Comparison of ENCODE assay signal across 8 cellular contexts in the genomic region with DNA sequence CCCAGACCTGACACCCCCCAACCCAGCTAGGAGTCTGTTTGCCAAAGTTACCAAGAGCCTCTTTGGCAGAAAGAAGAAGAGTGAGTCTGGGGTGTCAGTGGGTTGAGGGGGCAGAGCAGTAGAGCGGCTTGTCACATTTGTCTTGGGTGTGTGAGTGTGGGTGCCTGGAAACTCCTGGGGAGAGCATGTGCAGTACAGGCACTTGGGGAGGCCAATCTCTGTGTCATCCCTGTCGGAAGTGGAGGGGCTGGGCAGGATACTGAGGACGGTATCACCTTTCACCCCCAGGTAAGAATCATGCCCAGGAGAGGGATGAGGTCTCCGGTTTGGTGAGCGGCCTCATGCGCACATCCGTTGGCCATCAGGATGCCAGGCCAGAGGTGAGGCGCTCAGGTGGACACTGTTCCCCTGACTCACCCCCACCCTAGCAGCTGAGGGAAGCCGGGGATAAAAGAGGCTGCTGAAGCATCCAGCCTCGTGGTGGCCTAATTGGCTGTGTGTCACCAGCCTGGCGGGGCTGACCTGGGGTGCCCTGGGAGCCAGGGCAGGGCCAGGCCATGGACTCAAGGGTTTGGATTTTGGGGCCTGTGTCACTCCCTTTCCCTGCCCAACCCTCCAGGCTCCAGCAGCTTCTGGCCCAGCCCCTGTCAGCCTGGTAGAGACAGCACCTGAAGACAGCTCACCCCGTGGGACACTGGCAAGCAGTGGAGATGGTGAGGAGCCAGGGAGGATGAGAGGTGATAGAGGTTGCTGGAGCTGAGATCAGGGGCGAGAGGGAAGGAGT. TPM values are rescaled to one million over a fixed set of nuclear protein-coding genes. Genes with fewer than 3 reads are reported as not detected.
DNase-seq lines count a peak whose midpoint lies in the region; TF ChIP-seq lines count a peak whose summit lies in the region.
"Had no signal": no experiment of that assay in that cellular context is flagged by ENCODE, and none has a peak within 500 bp of the region (broad histone marks: within the 10 kb centered on the region; RNA-seq: fewer than 3 reads in every experiment).

No MANE protein-coding gene starts in this region.

- no peaks in the 10 kb centered on the region for H3K27me3 Mint-ChIP-seq in activated CD4-positive, alpha-beta memory T cell treated with anti-CD3 and anti-CD28 coated beads, Interleukin-2, amount 10 ng/mL, durations not matched to agents 7 days and 5 days

- POLR2A ChIA-PET in activated CD4-positive, alpha-beta memory T cell treated with anti-CD3 and anti-CD28 coated beads, Interleukin-2, amount 10 ng/mL, durations not matched to agents 7 days and 5 days (lab: Charles Lee) = interaction anchor here (0.6 to 16.4 kb wide), 5 partner anchors 8 to 73 kb away, joined by 3 to 960 read pairs (median 63); a partner anchor contains a TSS

- no peak for DNase-seq in AG09309 (ENCODE audit: low read depth)
- DNase-seq in activated CD4-positive, alpha-beta memory T cell treated with anti-CD3 and anti-CD28 coated beads, Interleukin-2, amount 10 ng/mL, durations not matched to agents 7 days and 5 days = no peak
- DNase-seq in kidney glomerular epithelial cell (lab: John Stamatoyannopoulos, UW) = peak; percentile 4
- DNase-seq in NCI-H187 treated with DMSO at 0.1 percent for 48 hours (lab: John Stamatoyannopoulos, UW) = no peak
- no peak for DNase-seq in SW480 (ENCODE audit: low spot score)
- DNase-seq in NCI-H524 treated with DMSO at 0.1 percent for 48 hours (lab: John Stamatoyannopoulos, UW) = no peak
- DNase-seq: EL had no signal

- TF ChIP-seq CTCF in AG09309 (IDR thresholded peaks at IDR 0.05; ENCODE audit: control insufficient read depth, insufficient read depth, low read depth, low read length, missing control alignments) = no peak

- H3K4me1 Mint-ChIP-seq in activated CD4-positive, alpha-beta memory T cell treated with anti-CD3 and anti-CD28 coated beads, Interleukin-2, amount 10 ng/mL, durations not matched to agents 7 days and 5 days = peaks cover 72% of the 10 kb centered on the region

- H3K4me3 Mint-ChIP-seq in activated CD4-positive, alpha-beta memory T cell treated with anti-CD3 and anti-CD28 coated beads, Interleukin-2, amount 10 ng/mL, durations not matched to agents 7 days and 5 days = peak overlapping the region; percentile 90

- CTCF ChIA-PET in activated CD4-positive, alpha-beta memory T cell treated with anti-CD3 and anti-CD28 coated beads, Interleukin-2, amount 10 ng/mL, durations not matched to agents 7 days and 5 days (lab: Charles Lee) = no interaction called here

- H3K36me3 Mint-ChIP-seq in activated CD4-positive, alpha-beta memory T cell treated with anti-CD3 and anti-CD28 coated beads, Interleukin-2, amount 10 ng/mL, durations not matched to agents 7 days and 5 days (ENCODE audit: low read depth) = peaks cover 58% of the 10 kb centered on the region

- no peaks in the 10 kb centered on the region for H3K9me3 Mint-ChIP-seq in activated CD4-positive, alpha-beta memory T cell treated with anti-CD3 and anti-CD28 coated beads, Interleukin-2, amount 10 ng/mL, durations not matched to agents 7 days and 5 days

- H3K4me3 ChIP-seq in AG09309 (ENCODE audit: control insufficient read depth, low read depth, low read length) = peak overlapping the region; percentile 97; the same call in 1 of the 2 replicates

- H3K27ac Mint-ChIP-seq in activated CD4-positive, alpha-beta memory T cell treated with anti-CD3 and anti-CD28 coated beads, Interleukin-2, amount 10 ng/mL, durations not matched to agents 7 days and 5 days = peak overlapping the region; percentile 58

RNA-seq across cellular contexts. Expression of a gene that starts 3.3 kb away (rescaled TPM):
- 10 to 100 TPM; 62.8 to 63.5 TPM for total RNA-seq in activated CD4-positive, alpha-beta memory T cell treated with anti-CD3 and anti-CD28 coated beads, Interleukin-2, amount 10 ng/mL, durations not matched to agents 7 days and 5 days

RNA-seq across cellular contexts. Expression of a gene that starts 3.6 kb away (rescaled TPM):
- total RNA-seq in activated CD4-positive, alpha-beta memory T cell treated with anti-CD3 and anti-CD28 coated beads, Interleukin-2, amount 10 ng/mL, durations not matched to agents 7 days and 5 days = 1 to 10 TPM; 1.9 to 2.2 TPM
- total RNA-seq: frontal cortex had no signal

RNA-seq across cellular contexts. Expression of a gene that starts 4.8 kb away (rescaled TPM):
- total RNA-seq in activated CD4-positive, alpha-beta memory T cell treated with anti-CD3 and anti-CD28 coated beads, Interleukin-2, amount 10 ng/mL, durations not matched to agents 7 days and 5 days = 1 to 10 TPM; 8.4 to 8.7 TPM

RNA-seq across cellular contexts. Expression of a gene that starts 15.5 kb away (rescaled TPM):
- total RNA-seq in activated CD4-positive, alpha-beta memory T cell treated with anti-CD3 and anti-CD28 coated beads, Interleukin-2, amount 10 ng/mL, durations not matched to agents 7 days and 5 days = 1 to 10 TPM; 1.0 to 1.3 TPM

RNA-seq across cellular contexts. Expression of a gene that starts 28.2 kb away (rescaled TPM):
- 1,000 to 10,000 TPM; 1,610 to 1,658 TPM for total RNA-seq in activated CD4-positive, alpha-beta memory T cell treated with anti-CD3 and anti-CD28 coated beads, Interleukin-2, amount 10 ng/mL, durations not matched to agents 7 days and 5 days
